Comparison of ENCODE assay signal across 22 cellular contexts in genomic region chr4:163063891-163064290, GRCh38.
DNase-seq lines count a peak whose midpoint lies in the region; ATAC-seq and TF ChIP-seq lines count a peak whose summit lies in the region.
"Had no signal": no experiment of that assay in that cellular context is flagged by ENCODE, and none has a peak within 500 bp of the region (broad histone marks: within the 10 kb centered on the region; RNA-seq: fewer than 3 reads in every experiment).

No MANE protein-coding gene starts in this region.

- peak; percentile 78 for DNase-seq in EL
- DNase-seq in LoVo (ENCODE audit: low spot score): peak; percentile 44
- DNase-seq in brain microvascular endothelial cell: peak; percentile 68
- peak; percentile 49 for DNase-seq in retinal pigment epithelial cell (ENCODE audit: low read depth)
- no peak for DNase-seq in NCI-H82 treated with DMSO at 0.1 percent for 48 hours (lab: John Stamatoyannopoulos, UW; ENCODE audit: unreplicated experiment)
- DNase-seq in DMS153 treated with DMSO at 0.1 percent for 48 hours (lab: John Stamatoyannopoulos, UW; ENCODE audit: unreplicated experiment): no peak
- no peak for DNase-seq in globus pallidus (ENCODE audit: low spot score)
- DNase-seq: activated CD4-positive, alpha-beta memory T cell treated with anti-CD3 and anti-CD28 coated beads for 36 hours; activated T-cell treated with anti-CD3 and anti-CD28 coated beads, Interleukin-2, amount 50 U/mL, for 48 hours; AML-193; COR-L47; dermis blood vessel endothelial cell; GDM1; MV-4-11; naive B cell; NCI-H187; NCI-H446 treated with DMSO at 0.1 percent for 48 hours; pancreas; Right ventricle myocardium superior; T-helper 1 cell; WERI-Rb-1 had no signal

- no peak overlapping the region for H3K27ac ChIP-seq in brain microvascular endothelial cell
- H3K27ac ChIP-seq: pancreas, WERI-Rb-1 had no signal

- TF ChIP-seq CTCF in brain microvascular endothelial cell (IDR thresholded peaks at IDR 0.05; ENCODE audit: low read depth, low read length, missing control alignments) (no peak), retinal pigment epithelial cell (conservative IDR thresholded peaks at IDR 0.05; ENCODE audit: low read depth, low read length) (no peak)

- H3K36me3 ChIP-seq in brain microvascular endothelial cell (replicated peaks): no peaks in the 10 kb centered on the region
- H3K36me3 ChIP-seq: pancreas, WERI-Rb-1 had no signal

- H3K27me3 ChIP-seq in brain microvascular endothelial cell (replicated peaks): no peaks in the 10 kb centered on the region
- H3K27me3 ChIP-seq: pancreas had no signal

- no peak for ATAC-seq in HG02678 (IDR thresholded peaks at IDR 0.05; ENCODE audit: unreplicated experiment)
- ATAC-seq: pancreas had no signal

- in situ Hi-C loops in brain microvascular endothelial cell (cut with HindIII; ENCODE audit: low pct_ligation_motif_present, low sequenced_read_pairs): no loop called here

- H3K4me3 ChIP-seq in brain microvascular endothelial cell (ENCODE audit: low read depth, low read length) (no peak overlapping the region), retinal pigment epithelial cell (ENCODE audit: low read length) (no peak overlapping the region)
- H3K4me3 ChIP-seq: pancreas had no signal

Comparison
In these comparisons a context has a peak if more than half of its experiments do, and no peak if none do; other contexts are left out.
1. DNase-seq: peak in EL (single experiment), LoVo (single experiment), brain microvascular endothelial cell (single experiment) and retinal pigment epithelial cell (single experiment); none in NCI-H82 treated with DMSO at 0.1 percent for 48 hours (single experiment), DMS153 treated with DMSO at 0.1 percent for 48 hours (single experiment) and globus pallidus (single experiment).